ENCODE assay signal across 1 cellular context in the genomic region with DNA sequence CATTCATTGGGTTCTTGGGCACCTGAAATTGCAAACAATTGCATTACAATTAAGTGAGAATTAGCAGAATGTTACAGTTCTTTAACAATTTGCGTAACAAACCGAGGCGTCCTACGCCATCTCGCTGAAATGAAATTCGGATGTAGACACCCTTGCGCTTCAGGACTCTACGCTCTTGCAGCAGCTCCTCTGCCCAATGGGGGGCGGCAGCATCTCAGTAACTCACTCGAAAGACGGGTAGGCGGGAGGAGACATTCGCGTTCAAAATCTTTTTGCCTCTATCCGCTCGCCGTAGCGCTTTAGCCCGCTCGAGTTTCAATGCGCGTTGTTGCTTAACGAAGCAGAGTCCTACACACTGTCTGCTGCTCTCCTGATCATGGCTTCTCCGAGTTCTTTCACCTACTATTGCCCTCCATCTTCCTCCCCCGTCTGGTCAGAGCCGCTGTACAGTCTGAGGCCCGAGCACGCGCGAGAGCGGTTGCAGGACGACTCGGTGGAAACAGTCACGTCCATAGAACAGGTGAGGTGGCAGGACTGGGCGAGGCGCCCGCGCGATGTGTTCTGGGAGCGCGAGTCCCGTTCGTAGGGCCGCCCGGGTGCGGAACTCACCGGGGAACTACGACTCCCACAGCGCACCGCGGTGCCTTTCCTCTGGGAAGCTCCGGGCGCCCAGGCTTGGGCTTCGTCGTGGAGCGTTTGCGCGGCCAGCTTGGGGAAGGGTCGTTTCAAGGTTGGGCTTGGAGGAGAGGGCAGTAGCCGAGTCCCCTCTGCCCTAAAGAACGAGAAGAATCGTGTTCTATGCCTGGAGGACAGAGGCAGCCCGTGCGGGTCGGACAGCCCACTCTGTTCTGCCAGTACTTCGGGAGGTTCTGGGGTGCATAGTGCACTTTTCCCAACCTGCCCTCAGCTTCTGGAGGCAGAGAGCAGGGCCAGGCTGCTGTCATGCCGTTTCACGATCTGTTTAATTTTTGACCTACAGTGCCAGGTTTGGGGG.
TF ChIP-seq lines count a peak whose summit lies in the region.

A gene with protein sequence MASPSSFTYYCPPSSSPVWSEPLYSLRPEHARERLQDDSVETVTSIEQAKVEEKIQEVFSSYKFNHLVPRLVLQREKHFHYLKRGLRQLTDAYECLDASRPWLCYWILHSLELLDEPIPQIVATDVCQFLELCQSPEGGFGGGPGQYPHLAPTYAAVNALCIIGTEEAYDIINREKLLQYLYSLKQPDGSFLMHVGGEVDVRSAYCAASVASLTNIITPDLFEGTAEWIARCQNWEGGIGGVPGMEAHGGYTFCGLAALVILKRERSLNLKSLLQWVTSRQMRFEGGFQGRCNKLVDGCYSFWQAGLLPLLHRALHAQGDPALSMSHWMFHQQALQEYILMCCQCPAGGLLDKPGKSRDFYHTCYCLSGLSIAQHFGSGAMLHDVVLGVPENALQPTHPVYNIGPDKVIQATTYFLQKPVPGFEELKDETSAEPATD (plus strand): TSS at position 318 of the 994 bp plus-strand sequence. CDS start 59 bp downstream, at position 377.

TF ChIP-seq in H1, 55 proteins besides CTCF, POLR2A, EP300 and RAD21:
- TF ChIP-seq KDM1A (IDR thresholded peaks at IDR 0.05; ENCODE audit: borderline replicate concordance, low read length) (no peak), JUN (IDR thresholded peaks at IDR 0.05; ENCODE audit: low read depth, low read length) (no peak), SIRT6 (IDR thresholded peaks at IDR 0.05; ENCODE audit: low read length) (no peak), EZH2 (IDR thresholded peaks at IDR 0.05; ENCODE audit: low read depth, low read length, severe bottlenecking) (no peak), SP1 (IDR thresholded peaks at IDR 0.05; ENCODE audit: low read depth, low read length) (0 out of 2 replicates have a peak, but pooled peaks have one; percentile 36), RNF2 (IDR thresholded peaks at IDR 0.05; ENCODE audit: borderline replicate concordance, low read depth, low read length, missing control alignments, poor library complexity, severe bottlenecking) (no peak), PHF8 (conservative IDR thresholded peaks at IDR 0.05; ENCODE audit: low read depth, low read length) (peak; percentile 83), SRF (IDR thresholded peaks at IDR 0.05; ENCODE audit: low read depth, low read length) (no peak), CREB1 (IDR thresholded peaks at IDR 0.05) (peak; percentile 56), EGR1 (IDR thresholded peaks at IDR 0.05; ENCODE audit: borderline replicate concordance, low read depth, low read length) (no peak), BACH1 (IDR thresholded peaks at IDR 0.05; ENCODE audit: low read length) (peak; percentile 1; the same call in 1 of the 2 replicates), KDM5A (IDR thresholded peaks at IDR 0.05; ENCODE audit: low read length) (no peak; the same call in 1 of the 2 replicates), SUZ12 (IDR thresholded peaks at IDR 0.05; ENCODE audit: low read length) (no peak), RXRA (IDR thresholded peaks at IDR 0.05; ENCODE audit: insufficient read depth, low read depth, low read length) (no peak), BCL11A (IDR thresholded peaks at IDR 0.05; ENCODE audit: low read depth in 2 of 2, low read length in 2 of 2) (no peak), ASH2L (IDR thresholded peaks at IDR 0.05; ENCODE audit: low read length) (peak; percentile 89), YY1 (IDR thresholded peaks at IDR 0.05; ENCODE audit: low read depth, low read length) (no peak), SAP30 (IDR thresholded peaks at IDR 0.05; ENCODE audit: insufficient read depth, insufficient replicate concordance, low read length) (peak; percentile 38), CBX8 (IDR thresholded peaks at IDR 0.05; ENCODE audit: borderline replicate concordance, low read depth, low read length) (no peak), KDM4A (IDR thresholded peaks at IDR 0.05; ENCODE audit: low read depth, low read length, severe bottlenecking) (peak; percentile 83), SIN3A (conservative IDR thresholded peaks at IDR 0.05 in 1 of 2, IDR thresholded peaks at IDR 0.05 in 1 of 2; ENCODE audit: low read depth in 1 of 2, low read length in 2 of 2) (peak in 1 of 2 experiments; percentile 71; a peak in 2 of 4 replicates), SP4 (IDR thresholded peaks at IDR 0.05; ENCODE audit: low read length) (no peak), CHD2 (IDR thresholded peaks at IDR 0.05; ENCODE audit: low read length) (no peak), SIX5 (IDR thresholded peaks at IDR 0.05; ENCODE audit: low read depth, low read length) (peak; percentile 82), GABPA (IDR thresholded peaks at IDR 0.05; ENCODE audit: borderline replicate concordance, insufficient read depth, low read length) (no peak), POLR2AphosphoS5 (IDR thresholded peaks at IDR 0.05; ENCODE audit: low read depth, low read length) (peak; percentile 68), MAFK (IDR thresholded peaks at IDR 0.05; ENCODE audit: low read depth, low read length) (no peak), TAF1 (IDR thresholded peaks at IDR 0.05; ENCODE audit: low read depth, low read length) (peak; percentile 61; the same call in 1 of the 2 replicates), TEAD4 (IDR thresholded peaks at IDR 0.05; ENCODE audit: low read depth, low read length) (0 out of 2 replicates have a peak, but pooled peaks have one; percentile 18), RBBP5 (IDR thresholded peaks at IDR 0.05; ENCODE audit: borderline replicate concordance, low read depth, low read length) (peak; percentile 71; the same call in 1 of the 2 replicates), TBP (IDR thresholded peaks at IDR 0.05; ENCODE audit: low read depth, low read length) (peak; percentile 9; the same call in 1 of the 2 replicates), TCF12 (IDR thresholded peaks at IDR 0.05; ENCODE audit: low read depth, low read length) (no peak), NRF1 (IDR thresholded peaks at IDR 0.05; ENCODE audit: low read depth, low read length) (no peak), RFX5 (IDR thresholded peaks at IDR 0.05; ENCODE audit: borderline replicate concordance, low read depth, low read length) (no peak), FOSL1 (IDR thresholded peaks at IDR 0.05; ENCODE audit: insufficient read depth, low read depth, low read length) (no peak), HDAC2 (IDR thresholded peaks at IDR 0.05; ENCODE audit: borderline replicate concordance in 1 of 2, low read depth in 2 of 2, low read length in 2 of 2) (peak; percentile 70 to 91; a peak in 3 of 4 replicates), SP2 (IDR thresholded peaks at IDR 0.05; ENCODE audit: low read length) (no peak)
- TF ChIP-seq, protein P1, sequence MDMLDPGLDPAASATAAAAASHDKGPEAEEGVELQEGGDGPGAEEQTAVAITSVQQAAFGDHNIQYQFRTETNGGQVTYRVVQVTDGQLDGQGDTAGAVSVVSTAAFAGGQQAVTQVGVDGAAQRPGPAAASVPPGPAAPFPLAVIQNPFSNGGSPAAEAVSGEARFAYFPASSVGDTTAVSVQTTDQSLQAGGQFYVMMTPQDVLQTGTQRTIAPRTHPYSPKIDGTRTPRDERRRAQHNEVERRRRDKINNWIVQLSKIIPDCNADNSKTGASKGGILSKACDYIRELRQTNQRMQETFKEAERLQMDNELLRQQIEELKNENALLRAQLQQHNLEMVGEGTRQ (IDR thresholded peaks at IDR 0.05; ENCODE audit: low read length): no peak
- TF ChIP-seq, protein P2, sequence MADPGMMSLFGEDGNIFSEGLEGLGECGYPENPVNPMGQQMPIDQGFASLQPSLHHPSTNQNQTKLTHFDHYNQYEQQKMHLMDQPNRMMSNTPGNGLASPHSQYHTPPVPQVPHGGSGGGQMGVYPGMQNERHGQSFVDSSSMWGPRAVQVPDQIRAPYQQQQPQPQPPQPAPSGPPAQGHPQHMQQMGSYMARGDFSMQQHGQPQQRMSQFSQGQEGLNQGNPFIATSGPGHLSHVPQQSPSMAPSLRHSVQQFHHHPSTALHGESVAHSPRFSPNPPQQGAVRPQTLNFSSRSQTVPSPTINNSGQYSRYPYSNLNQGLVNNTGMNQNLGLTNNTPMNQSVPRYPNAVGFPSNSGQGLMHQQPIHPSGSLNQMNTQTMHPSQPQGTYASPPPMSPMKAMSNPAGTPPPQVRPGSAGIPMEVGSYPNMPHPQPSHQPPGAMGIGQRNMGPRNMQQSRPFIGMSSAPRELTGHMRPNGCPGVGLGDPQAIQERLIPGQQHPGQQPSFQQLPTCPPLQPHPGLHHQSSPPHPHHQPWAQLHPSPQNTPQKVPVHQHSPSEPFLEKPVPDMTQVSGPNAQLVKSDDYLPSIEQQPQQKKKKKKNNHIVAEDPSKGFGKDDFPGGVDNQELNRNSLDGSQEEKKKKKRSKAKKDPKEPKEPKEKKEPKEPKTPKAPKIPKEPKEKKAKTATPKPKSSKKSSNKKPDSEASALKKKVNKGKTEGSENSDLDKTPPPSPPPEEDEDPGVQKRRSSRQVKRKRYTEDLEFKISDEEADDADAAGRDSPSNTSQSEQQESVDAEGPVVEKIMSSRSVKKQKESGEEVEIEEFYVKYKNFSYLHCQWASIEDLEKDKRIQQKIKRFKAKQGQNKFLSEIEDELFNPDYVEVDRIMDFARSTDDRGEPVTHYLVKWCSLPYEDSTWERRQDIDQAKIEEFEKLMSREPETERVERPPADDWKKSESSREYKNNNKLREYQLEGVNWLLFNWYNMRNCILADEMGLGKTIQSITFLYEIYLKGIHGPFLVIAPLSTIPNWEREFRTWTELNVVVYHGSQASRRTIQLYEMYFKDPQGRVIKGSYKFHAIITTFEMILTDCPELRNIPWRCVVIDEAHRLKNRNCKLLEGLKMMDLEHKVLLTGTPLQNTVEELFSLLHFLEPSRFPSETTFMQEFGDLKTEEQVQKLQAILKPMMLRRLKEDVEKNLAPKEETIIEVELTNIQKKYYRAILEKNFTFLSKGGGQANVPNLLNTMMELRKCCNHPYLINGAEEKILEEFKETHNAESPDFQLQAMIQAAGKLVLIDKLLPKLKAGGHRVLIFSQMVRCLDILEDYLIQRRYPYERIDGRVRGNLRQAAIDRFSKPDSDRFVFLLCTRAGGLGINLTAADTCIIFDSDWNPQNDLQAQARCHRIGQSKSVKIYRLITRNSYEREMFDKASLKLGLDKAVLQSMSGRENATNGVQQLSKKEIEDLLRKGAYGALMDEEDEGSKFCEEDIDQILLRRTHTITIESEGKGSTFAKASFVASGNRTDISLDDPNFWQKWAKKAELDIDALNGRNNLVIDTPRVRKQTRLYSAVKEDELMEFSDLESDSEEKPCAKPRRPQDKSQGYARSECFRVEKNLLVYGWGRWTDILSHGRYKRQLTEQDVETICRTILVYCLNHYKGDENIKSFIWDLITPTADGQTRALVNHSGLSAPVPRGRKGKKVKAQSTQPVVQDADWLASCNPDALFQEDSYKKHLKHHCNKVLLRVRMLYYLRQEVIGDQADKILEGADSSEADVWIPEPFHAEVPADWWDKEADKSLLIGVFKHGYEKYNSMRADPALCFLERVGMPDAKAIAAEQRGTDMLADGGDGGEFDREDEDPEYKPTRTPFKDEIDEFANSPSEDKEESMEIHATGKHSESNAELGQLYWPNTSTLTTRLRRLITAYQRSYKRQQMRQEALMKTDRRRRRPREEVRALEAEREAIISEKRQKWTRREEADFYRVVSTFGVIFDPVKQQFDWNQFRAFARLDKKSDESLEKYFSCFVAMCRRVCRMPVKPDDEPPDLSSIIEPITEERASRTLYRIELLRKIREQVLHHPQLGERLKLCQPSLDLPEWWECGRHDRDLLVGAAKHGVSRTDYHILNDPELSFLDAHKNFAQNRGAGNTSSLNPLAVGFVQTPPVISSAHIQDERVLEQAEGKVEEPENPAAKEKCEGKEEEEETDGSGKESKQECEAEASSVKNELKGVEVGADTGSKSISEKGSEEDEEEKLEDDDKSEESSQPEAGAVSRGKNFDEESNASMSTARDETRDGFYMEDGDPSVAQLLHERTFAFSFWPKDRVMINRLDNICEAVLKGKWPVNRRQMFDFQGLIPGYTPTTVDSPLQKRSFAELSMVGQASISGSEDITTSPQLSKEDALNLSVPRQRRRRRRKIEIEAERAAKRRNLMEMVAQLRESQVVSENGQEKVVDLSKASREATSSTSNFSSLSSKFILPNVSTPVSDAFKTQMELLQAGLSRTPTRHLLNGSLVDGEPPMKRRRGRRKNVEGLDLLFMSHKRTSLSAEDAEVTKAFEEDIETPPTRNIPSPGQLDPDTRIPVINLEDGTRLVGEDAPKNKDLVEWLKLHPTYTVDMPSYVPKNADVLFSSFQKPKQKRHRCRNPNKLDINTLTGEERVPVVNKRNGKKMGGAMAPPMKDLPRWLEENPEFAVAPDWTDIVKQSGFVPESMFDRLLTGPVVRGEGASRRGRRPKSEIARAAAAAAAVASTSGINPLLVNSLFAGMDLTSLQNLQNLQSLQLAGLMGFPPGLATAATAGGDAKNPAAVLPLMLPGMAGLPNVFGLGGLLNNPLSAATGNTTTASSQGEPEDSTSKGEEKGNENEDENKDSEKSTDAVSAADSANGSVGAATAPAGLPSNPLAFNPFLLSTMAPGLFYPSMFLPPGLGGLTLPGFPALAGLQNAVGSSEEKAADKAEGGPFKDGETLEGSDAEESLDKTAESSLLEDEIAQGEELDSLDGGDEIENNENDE (IDR thresholded peaks at IDR 0.05; ENCODE audit: insufficient replicate concordance, low read length): no peak
- TF ChIP-seq, protein P3, sequence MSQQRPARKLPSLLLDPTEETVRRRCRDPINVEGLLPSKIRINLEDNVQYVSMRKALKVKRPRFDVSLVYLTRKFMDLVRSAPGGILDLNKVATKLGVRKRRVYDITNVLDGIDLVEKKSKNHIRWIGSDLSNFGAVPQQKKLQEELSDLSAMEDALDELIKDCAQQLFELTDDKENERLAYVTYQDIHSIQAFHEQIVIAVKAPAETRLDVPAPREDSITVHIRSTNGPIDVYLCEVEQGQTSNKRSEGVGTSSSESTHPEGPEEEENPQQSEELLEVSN (IDR thresholded peaks at IDR 0.05): no peak; the same call in 1 of the 2 replicates
- TF ChIP-seq, protein P4, sequence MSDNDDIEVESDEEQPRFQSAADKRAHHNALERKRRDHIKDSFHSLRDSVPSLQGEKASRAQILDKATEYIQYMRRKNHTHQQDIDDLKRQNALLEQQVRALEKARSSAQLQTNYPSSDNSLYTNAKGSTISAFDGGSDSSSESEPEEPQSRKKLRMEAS (IDR thresholded peaks at IDR 0.05): peak; percentile 58
